18 cellular contexts compared by ENCODE assay signal in the genomic region with DNA sequence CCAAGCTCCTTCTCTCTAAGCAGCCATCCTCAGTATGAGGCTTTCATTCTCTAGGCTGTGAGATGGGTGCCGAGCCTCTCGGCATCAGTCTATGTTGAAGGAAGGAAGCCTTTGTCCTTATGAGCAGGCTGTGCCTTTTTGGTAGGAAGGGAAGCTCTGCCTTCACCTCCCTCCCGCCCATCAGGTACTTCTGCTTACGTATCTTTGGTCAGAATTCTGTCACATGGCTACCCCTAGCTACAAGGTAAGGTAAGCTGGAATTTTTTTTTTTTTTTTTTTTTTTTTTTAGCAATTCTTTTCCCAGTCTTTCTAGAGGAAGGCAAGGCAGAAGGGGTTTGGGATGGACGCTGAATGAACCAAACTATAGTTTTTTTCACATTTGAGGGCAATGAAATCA. TPM values are rescaled to one million over a fixed set of nuclear protein-coding genes. Genes with fewer than 3 reads are reported as not detected.
DNase-seq lines count a peak whose midpoint lies in the region; ATAC-seq, FAIRE-seq and TF ChIP-seq lines count a peak whose summit lies in the region.
"Had no signal": no experiment of that assay in that cellular context is flagged by ENCODE, and none has a peak within 500 bp of the region (broad histone marks: within the 10 kb centered on the region; RNA-seq: fewer than 3 reads in every experiment).

No MANE protein-coding gene starts in this region.

- CTCF ChIA-PET in activated naive CD4-positive, alpha-beta T cell treated with anti-CD3 and anti-CD28 coated beads for 36 hours (lab: Charles Lee): interaction anchor here (0.7 to 9.4 kb wide), 9 partner anchors 12 to 60 kb away, joined by 3 to 79 read pairs (median 4); a partner anchor contains a TSS
- CTCF ChIA-PET in K562 (lab: Yijun Ruan, JAX; ENCODE audit: low intra/inter-chr PET ratio): no interaction called here

- no peak overlapping the region for H3K4me2 ChIP-seq in K562 (ENCODE audit: insufficient read depth, low read length)

- H3K9me1 ChIP-seq in K562 (ENCODE audit: control insufficient read depth, insufficient read depth, low read length): no peaks in the 10 kb centered on the region

- BruUV-seq in K562 (replicated peaks; lab: Mats Ljungman, UMichigan): no TSS peak

- no peaks in the 10 kb centered on the region for H4K20me1 ChIP-seq in K562 (replicated peaks; ENCODE audit: control insufficient read depth, insufficient read depth, low read length)

- H3K9ac ChIP-seq in K562 (ENCODE audit: insufficient read depth in 1 of 2, low read depth in 2 of 2, low read length in 2 of 2): no peak overlapping the region

- H3K9me3 Mint-ChIP-seq in activated naive CD4-positive, alpha-beta T cell treated with anti-CD3 and anti-CD28 coated beads for 36 hours: no peaks in the 10 kb centered on the region
- no peaks in the 10 kb centered on the region for H3K9me3 Mint-ChIP-seq in stimulated activated naive CD8-positive, alpha-beta T cell treated with anti-CD3 and anti-CD28 coated beads, Interleukin-15, amount 100 ng/mL, for 72 hours
- H3K9me3 Mint-ChIP-seq: H9, nephron progenitor cell had no signal

- peak overlapping the region; percentile 87 for H2AFZ ChIP-seq in K562 (ENCODE audit: low read depth, low read length)

- peaks cover 86% of the 10 kb centered on the region for H3K4me1 Mint-ChIP-seq in activated naive CD4-positive, alpha-beta T cell treated with anti-CD3 and anti-CD28 coated beads for 36 hours (ENCODE audit: low read depth)
- peaks cover 67% of the 10 kb centered on the region for H3K4me1 Mint-ChIP-seq in stimulated activated naive CD8-positive, alpha-beta T cell treated with anti-CD3 and anti-CD28 coated beads, Interleukin-15, amount 100 ng/mL, for 72 hours

- no peaks in the 10 kb centered on the region for H3K27me3 ChIP-seq in K562 (ENCODE audit: control insufficient read depth in 2 of 2, insufficient read depth in 2 of 2, low read length in 2 of 2)
- H3K27me3 ChIP-seq: thyroid gland had no signal

- no peaks in the 10 kb centered on the region for H3K36me3 ChIP-seq in K562 (ENCODE audit: control insufficient read depth, insufficient read depth, low read length)
- H3K36me3 ChIP-seq: thyroid gland had no signal

- H3K4me1 ChIP-seq in K562 (replicated peaks in 1 of 2; ENCODE audit: control insufficient read depth in 2 of 2, insufficient read depth in 2 of 2, low read length in 2 of 2): peaks cover 11 to 22% of the 10 kb centered on the region in 2 experiments; a peak in 4 of 5 replicates

- intact Hi-C loops in activated naive CD4-positive, alpha-beta T cell treated with anti-CD3 and anti-CD28 coated beads for 36 hours (cut with micrococcal nuclease): no loop called here
- intact Hi-C loops in K562 (cut with micrococcal nuclease): no loop called here

- no peak for TF ChIP-seq POLR2A in K562 (conservative IDR thresholded peaks at IDR 0.05)

- peak overlapping the region; percentile 99 for H3K27ac Mint-ChIP-seq in activated naive CD4-positive, alpha-beta T cell treated with anti-CD3 and anti-CD28 coated beads for 36 hours
- peak overlapping the region; percentile 67 to 75 for H3K27ac Mint-ChIP-seq in stimulated activated naive CD8-positive, alpha-beta T cell treated with anti-CD3 and anti-CD28 coated beads, Interleukin-15, amount 100 ng/mL, for 72 hours
- H3K27ac Mint-ChIP-seq: H9, nephron progenitor cell had no signal

- no peak for TF ChIP-seq RAD21 in K562 (CRISPR knock-in tag; conservative IDR thresholded peaks at IDR 0.05 in 1 of 2, IDR thresholded peaks at IDR 0.05 in 1 of 2)

- FAIRE-seq in K562 (lab: Jason Lieb, UNC): no peak
- FAIRE-seq: endometrium, HepG2 had no signal

- DNase-seq in activated naive CD4-positive, alpha-beta T cell treated with anti-CD3 and anti-CD28 coated beads for 36 hours: no peak
- DNase-seq in activated naive CD4-positive, alpha-beta T cell treated with anti-CD3 and anti-CD28 coated beads, Interleukin-2, amount 50 U/mL, for 16 hours: no peak
- DNase-seq in K562 (ENCODE audit: extremely low read depth in 1 of 4, low spot score in 3 of 4) (no peak), NCI-H1436 treated with DMSO at 0.1 percent for 48 hours (lab: John Stamatoyannopoulos, UW) (no peak), GM03348 (ENCODE audit: low spot score) (no peak)
- DNase-seq in stimulated activated naive CD8-positive, alpha-beta T cell treated with anti-CD3 and anti-CD28 coated beads, Interleukin-15, amount 100 ng/mL, for 72 hours: no peak
- DNase-seq: activated CD4-positive, alpha-beta T cell treated with anti-CD3 and anti-CD28 coated beads, Interleukin-2, amount 50 U/mL, for 4 hours; foreskin melanocyte; H9; NCI-H2107; NCI-H774; nephron progenitor cell; SW 1271; thyroid gland had no signal

- no peaks in the 10 kb centered on the region for H3K9me3 ChIP-seq in K562 (replicated peaks; ENCODE audit: control insufficient read depth, insufficient read depth, low read depth, low read length)
- H3K9me3 ChIP-seq: thyroid gland had no signal

- WGBS in K562 (ENCODE audit: insufficient coverage, low coverage, missing lambda C conversion rate): 93% methylated on average over 4 of the region's 5 CpGs

- POLR2A ChIA-PET in K562 (lab: Yijun Ruan, JAX): no interaction called here

- peaks cover 66% of the 10 kb centered on the region for H3K36me3 Mint-ChIP-seq in activated naive CD4-positive, alpha-beta T cell treated with anti-CD3 and anti-CD28 coated beads for 36 hours (ENCODE audit: low read depth)

- H3K27ac ChIP-seq in K562 (ENCODE audit: extremely low read depth, low read depth, low read length): no peak overlapping the region
- H3K27ac ChIP-seq: thyroid gland had no signal

- no peak overlapping the region for H3K4me3 ChIP-seq in K562
- H3K4me3 ChIP-seq: thyroid gland had no signal

- peak overlapping the region; percentile 44 for H3K4me3 Mint-ChIP-seq in activated naive CD4-positive, alpha-beta T cell treated with anti-CD3 and anti-CD28 coated beads for 36 hours
- peak overlapping the region in 1 of 2 donors; percentile 76 for H3K4me3 Mint-ChIP-seq in stimulated activated naive CD8-positive, alpha-beta T cell treated with anti-CD3 and anti-CD28 coated beads, Interleukin-15, amount 100 ng/mL, for 72 hours
- H3K4me3 Mint-ChIP-seq: H9, nephron progenitor cell had no signal

- ATAC-seq in HG03196 (IDR thresholded peaks at IDR 0.05; ENCODE audit: unreplicated experiment): peak; percentile 10
- ATAC-seq in K562: no peak
- ATAC-seq in stimulated activated naive CD8-positive, alpha-beta T cell treated with anti-CD3 and anti-CD28 coated beads, Interleukin-15, amount 100 ng/mL, for 72 hours: no peak
- ATAC-seq in HG02852 (IDR thresholded peaks at IDR 0.05; ENCODE audit: unreplicated experiment): no peak
- ATAC-seq: HepG2 had no signal

- in situ Hi-C loops in K562 (cut with MboI): no loop called here

- TF ChIP-seq EP300 in K562 (IDR thresholded peaks at IDR 0.05; ENCODE audit: low read length): no peak

- no peaks in the 10 kb centered on the region for H3K79me2 ChIP-seq in K562 (ENCODE audit: control insufficient read depth, insufficient read depth, low read length)

- TF ChIP-seq CTCF in K562 (IDR thresholded peaks at IDR 0.05 in 2 of 3, conservative IDR thresholded peaks at IDR 0.05 in 1 of 3; ENCODE audit: insufficient read depth in 2 of 3, low read depth in 1 of 3, low read length in 3 of 3): no peak

- no peaks in the 10 kb centered on the region for H3K27me3 Mint-ChIP-seq in activated naive CD4-positive, alpha-beta T cell treated with anti-CD3 and anti-CD28 coated beads for 36 hours (ENCODE audit: low read depth)
- no peaks in the 10 kb centered on the region for H3K27me3 Mint-ChIP-seq in stimulated activated naive CD8-positive, alpha-beta T cell treated with anti-CD3 and anti-CD28 coated beads, Interleukin-15, amount 100 ng/mL, for 72 hours

RNA-seq across cellular contexts. Expression of a gene that starts 16.9 kb away (rescaled TPM):
- total RNA-seq in activated naive CD4-positive, alpha-beta T cell treated with anti-CD3 and anti-CD28 coated beads for 36 hours: 100 to 1,000 TPM; 178 to 179 TPM
- not detected in 2 replicates for total RNA-seq in K562 (2011; cell fraction: chromatin; rRNA removed; ENCODE audit: low replicate concordance)
- total RNA-seq in K562 (2011; cell fraction: nucleolus; rRNA removed): 0.50 TPM in 1 of 2 replicates, not detected in the other
- total RNA-seq in K562 (2011; cell fraction: nucleoplasm; rRNA removed): not detected in 2 replicates
- 1.0 and 3.4 TPM in 2 replicates for total RNA-seq in K562 (2014; rRNA removed)
- 0.26 TPM in 1 of 2 replicates, not detected in the other for total RNA-seq in K562 (2014; rRNA removed; fragmentation: Illumina TruSeq; extraction: Trizol)
- total RNA-seq in K562 (2015; rRNA removed; fragmentation: Illumina TruSeq; extraction: Trizol): 2.1 and 2.9 TPM in 2 replicates
- 0.31 and 0.49 TPM in 2 replicates for total RNA-seq in K562 (2021)
- polyA plus RNA-seq in K562 (2011; rRNA removed): 0.32 TPM in 1 of 2 replicates, not detected in the other
- polyA plus RNA-seq in K562 (2011; cell fraction: cytosol; rRNA removed): 0.31 and 0.58 TPM in 2 replicates
- polyA plus RNA-seq in K562 (2011; cell fraction: nucleus; rRNA removed): not detected in 2 replicates
- 1.8 and 2.3 TPM in 2 replicates for polyA plus RNA-seq in K562 (2012)
- polyA plus RNA-seq in K562 (2014; fragmentation: Illumina TruSeq; extraction: Trizol): 0.55 and 1.1 TPM in 2 replicates
- under 1 TPM; 0.13 to 0.28 TPM for polyA plus RNA-seq in K562 (2014; fragmentation: Nextera tagmentation; extraction: Ambion mirVana)
- 1.0 and 1.3 TPM in 2 replicates for polyA plus RNA-seq in K562 (2014; rRNA removed)
- not detected in 2 replicates for polyA minus RNA-seq in K562 (2011; rRNA and poly(A)+ RNA removed)
- not detected in 2 replicates for polyA minus RNA-seq in K562 (2011; cell fraction: cytosol; rRNA and poly(A)+ RNA removed)
- polyA minus RNA-seq in K562 (2011; cell fraction: nucleus; rRNA and poly(A)+ RNA removed): not detected in 2 replicates
- total RNA-seq: H9 had no signal

RNA-seq across cellular contexts. Expression of a gene that starts 39.3 kb away (rescaled TPM):
- 10 to 100 TPM in 1 of 2 experiments, 1 to 10 TPM in 1; 5.8 to 10.4 TPM for total RNA-seq in activated naive CD4-positive, alpha-beta T cell treated with anti-CD3 and anti-CD28 coated beads for 36 hours
- total RNA-seq in K562 (2011; cell fraction: chromatin; rRNA removed; ENCODE audit: low replicate concordance): 0.09 TPM in 1 of 2 replicates, not detected in the other
- total RNA-seq in K562 (2011; cell fraction: nucleolus; rRNA removed): not detected in 2 replicates
- not detected in 2 replicates for total RNA-seq in K562 (2011; cell fraction: nucleoplasm; rRNA removed)
- total RNA-seq in K562 (2014; rRNA removed): not detected in 2 replicates
- not detected in 2 replicates for total RNA-seq in K562 (2014; rRNA removed; fragmentation: Illumina TruSeq; extraction: Trizol)
- 0.11 TPM in 1 of 2 replicates, not detected in the other for total RNA-seq in K562 (2015; rRNA removed; fragmentation: Illumina TruSeq; extraction: Trizol)
- 1.5 and 3.2 TPM in 2 replicates for total RNA-seq in K562 (2021)
- 0.08 TPM in 1 of 2 replicates, not detected in the other for polyA plus RNA-seq in K562 (2011; rRNA removed)
- polyA plus RNA-seq in K562 (2011; cell fraction: cytosol; rRNA removed): 0.15 TPM in 1 of 2 replicates, not detected in the other
- polyA plus RNA-seq in K562 (2011; cell fraction: nucleus; rRNA removed): not detected in 2 replicates
- polyA plus RNA-seq in K562 (2012): 0.11 and 0.13 TPM in 2 replicates
- not detected in 2 replicates for polyA plus RNA-seq in K562 (2014; fragmentation: Illumina TruSeq; extraction: Trizol)
- polyA plus RNA-seq in K562 (2014; fragmentation: Nextera tagmentation; extraction: Ambion mirVana): not detected
- polyA plus RNA-seq in K562 (2014; rRNA removed): not detected in 2 replicates
- not detected in 2 replicates for polyA minus RNA-seq in K562 (2011; rRNA and poly(A)+ RNA removed)
- not detected in 2 replicates for polyA minus RNA-seq in K562 (2011; cell fraction: cytosol; rRNA and poly(A)+ RNA removed)
- 0.22 TPM in 1 of 2 replicates, not detected in the other for polyA minus RNA-seq in K562 (2011; cell fraction: nucleus; rRNA and poly(A)+ RNA removed)

Comparison
In these comparisons a context has a peak if more than half of its experiments do, and no peak if none do; other contexts are left out.
1. RNA of a gene that starts 16.9 kb away (total RNA-seq): 178 to 179 TPM in activated naive CD4-positive, alpha-beta T cell treated with anti-CD3 and anti-CD28 coated beads for 36 hours; 0.26 to 3.4 TPM in K562; every median in the first group is over 10 times any median in the second.